ENCODE assay signal across 27 cellular contexts in genomic region chr1:45535988-45536766, GRCh38. TPM values are rescaled to one million over a fixed set of nuclear protein-coding genes. Genes with fewer than 3 reads are reported as not detected.
DNase-seq lines count a peak whose midpoint lies in the region; ATAC-seq and TF ChIP-seq lines count a peak whose summit lies in the region.
"Had no signal": no experiment of that assay in that cellular context is flagged by ENCODE, and none has a peak within 500 bp of the region (broad histone marks: within the 10 kb centered on the region; RNA-seq: fewer than 3 reads in every experiment).

No MANE protein-coding gene starts in this region.

- no peaks in the 10 kb centered on the region for H3K36me3 Mint-ChIP-seq in activated naive CD4-positive, alpha-beta T cell treated with anti-CD3 and anti-CD28 coated beads, Interleukin-2, amount 50 U/mL, for 72 hours
- H3K36me3 Mint-ChIP-seq in T-helper 17 cell (ENCODE audit: low read depth) (no peaks in the 10 kb centered on the region), progenitor cell of endocrine pancreas (ENCODE audit: insufficient read depth) (no peaks in the 10 kb centered on the region)
- H3K36me3 Mint-ChIP-seq: CD14-positive monocyte; IgD-negative memory B cell; mesothelial cell of epicardium; naive thymus-derived CD4-positive, alpha-beta T cell had no signal

- H3K4me3 Mint-ChIP-seq in T-helper 17 cell (no peak overlapping the region), progenitor cell of endocrine pancreas (ENCODE audit: low read depth) (no peak overlapping the region)
- H3K4me3 Mint-ChIP-seq: activated naive CD4-positive, alpha-beta T cell treated with anti-CD3 and anti-CD28 coated beads for 36 hours; CD14-positive monocyte; IgD-negative memory B cell; mesothelial cell of epicardium; naive thymus-derived CD4-positive, alpha-beta T cell had no signal

- no peak overlapping the region for H3K27ac Mint-ChIP-seq in activated naive CD4-positive, alpha-beta T cell treated with anti-CD3 and anti-CD28 coated beads, Interleukin-2, amount 50 U/mL, for 72 hours
- peak overlapping the region; percentile 34 for H3K27ac Mint-ChIP-seq in T-helper 17 cell
- H3K27ac Mint-ChIP-seq in progenitor cell of endocrine pancreas, result no peak overlapping the region
- H3K27ac Mint-ChIP-seq: activated naive CD4-positive, alpha-beta T cell treated with anti-CD3 and anti-CD28 coated beads for 36 hours; IgD-negative memory B cell; mesothelial cell of epicardium had no signal

- H3K27ac ChIP-seq in heart right ventricle, result no peak overlapping the region
- H3K27ac ChIP-seq: colonic mucosa, heart left ventricle, skin epidermis, suprapubic skin, vagina had no signal

- H3K36me3 ChIP-seq in heart right ventricle, result no peaks in the 10 kb centered on the region
- H3K36me3 ChIP-seq: colonic mucosa, heart left ventricle, MG63, suprapubic skin, vagina had no signal

- no peak for TF ChIP-seq CTCF in heart right ventricle (IDR thresholded peaks at IDR 0.05)
- no peak for TF ChIP-seq CTCF in progenitor cell of endocrine pancreas (IDR thresholded peaks at IDR 0.05; ENCODE audit: unreplicated experiment)

- H3K9me3 Mint-ChIP-seq in activated naive CD4-positive, alpha-beta T cell treated with anti-CD3 and anti-CD28 coated beads, Interleukin-2, amount 50 U/mL, for 72 hours, result no peaks in the 10 kb centered on the region
- H3K9me3 Mint-ChIP-seq in progenitor cell of endocrine pancreas (ENCODE audit: low read depth), result no peaks in the 10 kb centered on the region
- H3K9me3 Mint-ChIP-seq: activated naive CD4-positive, alpha-beta T cell treated with anti-CD3 and anti-CD28 coated beads for 36 hours; CD14-positive monocyte; IgD-negative memory B cell; mesothelial cell of epicardium; naive thymus-derived CD4-positive, alpha-beta T cell had no signal

- H3K27me3 Mint-ChIP-seq in T-helper 17 cell (no peaks in the 10 kb centered on the region), progenitor cell of endocrine pancreas (peaks cover 5% of the 10 kb centered on the region)
- H3K27me3 Mint-ChIP-seq: IgD-negative memory B cell had no signal

- WGBS in heart right ventricle, 2 donors, result 71 to 73% methylated on average over 6 of the region's 6 CpGs

- no peaks in the 10 kb centered on the region for H3K27me3 ChIP-seq in heart right ventricle
- H3K27me3 ChIP-seq: colonic mucosa, heart left ventricle, MG63, suprapubic skin, vagina had no signal

- H3K4me1 ChIP-seq in heart right ventricle, result peaks cover 0 to 9% (median 0%) of the 10 kb centered on the region in 9 donors
- H3K4me1 ChIP-seq: colonic mucosa, suprapubic skin, vagina had no signal

- DNase-seq in activated naive CD4-positive, alpha-beta T cell treated with anti-CD3 and anti-CD28 coated beads, Interleukin-2, amount 50 U/mL, for 72 hours (ENCODE audit: low spot score in 2 of 2), result no peak
- DNase-seq in activated naive CD4-positive, alpha-beta T cell treated with Interleukin-2 at 50 U/mL for 16 hours, result no peak
- DNase-seq in T-helper 17 cell, result no peak
- no peak for DNase-seq in left lobe of liver (ENCODE audit: low spot score)
- DNase-seq in heart right ventricle, result no peak
- DNase-seq in progenitor cell of endocrine pancreas (ENCODE audit: low spot score, unreplicated experiment), result no peak
- DNase-seq: activated naive CD4-positive, alpha-beta T cell treated with anti-CD3 and anti-CD28 coated beads for 36 hours; anterior cingulate cortex; colonic mucosa; effector memory CD4-positive, alpha-beta T cell; EL; erythroblast; heart left ventricle; left colon; MG63; naive thymus-derived CD4-positive, alpha-beta T cell; NCI-H1436; NCI-H2171; NCI-H524 treated with DMSO at 0.1 percent for 48 hours; stimulated activated CD4-positive, alpha-beta T cell treated with anti-CD3 and anti-CD28 coated beads, Interleukin-1b, Interleukin-23, amount 100 ng/mL, for 48 hours had no signal

- intact Hi-C loops in heart right ventricle (cut with DNase I), result no loop called here

- H3K4me3 ChIP-seq in heart right ventricle, result no peak overlapping the region
- H3K4me3 ChIP-seq: colonic mucosa, heart left ventricle, MG63, skin epidermis, suprapubic skin, vagina had no signal

- ATAC-seq in activated naive CD4-positive, alpha-beta T cell treated with anti-CD3 and anti-CD28 coated beads, Interleukin-2, amount 50 U/mL, for 72 hours, result peak; percentile 97 to 98
- ATAC-seq in T-helper 17 cell (no peak), left lobe of liver (peak; percentile 85), HG03442 (IDR thresholded peaks at IDR 0.05; ENCODE audit: unreplicated experiment) (no peak), heart right ventricle (no peak)
- ATAC-seq: heart left ventricle; left colon; naive thymus-derived CD4-positive, alpha-beta T cell had no signal

- H3K4me1 Mint-ChIP-seq in T-helper 17 cell (peaks cover 13% of the 10 kb centered on the region), progenitor cell of endocrine pancreas (ENCODE audit: low read depth) (peaks cover 7% of the 10 kb centered on the region)

- H3K9me3 ChIP-seq in T-helper 17 cell (ENCODE audit: control insufficient read depth, low read length, poor library complexity, severe bottlenecking), result no peaks in the 10 kb centered on the region
- H3K9me3 ChIP-seq in heart right ventricle, result no peaks in the 10 kb centered on the region
- H3K9me3 ChIP-seq: colonic mucosa, heart left ventricle, MG63, suprapubic skin, vagina had no signal

RNA-seq across cellular contexts. Expression of gene AKR1A1, which starts 14.4 kb away (rescaled TPM):
- 100 to 1,000 TPM; 153 to 177 TPM for total RNA-seq in activated naive CD4-positive, alpha-beta T cell treated with anti-CD3 and anti-CD28 coated beads, Interleukin-2, amount 50 U/mL, for 72 hours
- total RNA-seq in T-helper 17 cell (10 to 100 TPM; 44.0 to 57.0 TPM), left lobe of liver (310 TPM), heart right ventricle (10 to 100 TPM; 38.0 to 88.2 (median 44.3) TPM), progenitor cell of endocrine pancreas (213 and 214 TPM in 2 replicates)
- polyA plus RNA-seq in heart right ventricle, result 10 to 100 TPM; 67.4 to 91.8 TPM

RNA-seq across cellular contexts. Expression of gene PRDX1, which starts 14.5 kb away (rescaled TPM):
- total RNA-seq in activated naive CD4-positive, alpha-beta T cell treated with anti-CD3 and anti-CD28 coated beads, Interleukin-2, amount 50 U/mL, for 72 hours, result 100 to 1,000 TPM; 577 to 596 TPM
- total RNA-seq in T-helper 17 cell (10 to 100 TPM; 55.0 to 69.2 TPM), left lobe of liver (320 TPM), heart right ventricle (100 to 1,000 TPM; 212 to 421 (median 289) TPM), progenitor cell of endocrine pancreas (308 and 331 TPM in 2 replicates)
- 100 to 1,000 TPM; 377 to 610 TPM for polyA plus RNA-seq in heart right ventricle

RNA-seq across cellular contexts. Expression of gene MMACHC, which starts 36.1 kb away (rescaled TPM):
- 1 to 10 TPM; 2.0 to 6.4 TPM for total RNA-seq in activated naive CD4-positive, alpha-beta T cell treated with anti-CD3 and anti-CD28 coated beads, Interleukin-2, amount 50 U/mL, for 72 hours
- total RNA-seq in T-helper 17 cell (1 to 10 TPM in 1 of 2 donors, under 1 TPM in 1; 0.68 to 2.2 TPM), left lobe of liver (32.3 TPM), heart right ventricle (10 to 100 TPM in 9 of 10 donors, 1 to 10 TPM in 1; 7.8 to 24.6 (median 18.9) TPM), progenitor cell of endocrine pancreas (10.0 and 11.3 TPM in 2 replicates)
- polyA plus RNA-seq in heart right ventricle, result 10 to 100 TPM in 1 of 2 donors, 1 to 10 TPM in 1; 3.6 to 12.7 TPM

RNA-seq across cellular contexts. Expression of gene CCDC163, which starts 36.3 kb away (rescaled TPM):
- total RNA-seq in activated naive CD4-positive, alpha-beta T cell treated with anti-CD3 and anti-CD28 coated beads, Interleukin-2, amount 50 U/mL, for 72 hours, result 1 to 10 TPM; 2.6 to 4.9 TPM
- total RNA-seq in T-helper 17 cell (under 1 TPM; 0.63 to 0.99 TPM), left lobe of liver (2.1 TPM), heart right ventricle (1 to 10 TPM in 3 of 10 donors, under 1 TPM in 6, not detected in 1; 0.31 to 3.1 (median 0.59) TPM), progenitor cell of endocrine pancreas (2.6 and 2.8 TPM in 2 replicates)
- polyA plus RNA-seq in heart right ventricle, result 1 to 10 TPM in 1 of 2 donors, under 1 TPM in 1; 0.37 to 1.9 TPM
- total RNA-seq: vagina had no signal

RNA-seq across cellular contexts. Expression of gene TESK2, which starts 45.2 kb away (rescaled TPM):
- total RNA-seq in activated naive CD4-positive, alpha-beta T cell treated with anti-CD3 and anti-CD28 coated beads, Interleukin-2, amount 50 U/mL, for 72 hours, result 10 to 100 TPM in 1 of 2 donors, 1 to 10 TPM in 1; 4.5 to 12.9 TPM
- total RNA-seq in T-helper 17 cell (1 to 10 TPM; 4.9 to 6.5 TPM), left lobe of liver (7.0 TPM), heart right ventricle (1 to 10 TPM in 8 of 10 donors, under 1 TPM in 2; 0.77 to 2.6 (median 1.3) TPM), progenitor cell of endocrine pancreas (9.4 and 9.5 TPM in 2 replicates)
- 1 to 10 TPM in 1 of 2 donors, under 1 TPM in 1; 0.95 to 1.2 TPM for polyA plus RNA-seq in heart right ventricle

Comparison
In these comparisons a context has a peak if more than half of its experiments do, and no peak if none do; other contexts are left out.
1. ATAC-seq: peak in activated naive CD4-positive, alpha-beta T cell treated with anti-CD3 and anti-CD28 coated beads, Interleukin-2, amount 50 U/mL, for 72 hours (2 of 2) and left lobe of liver (single experiment); none in T-helper 17 cell (single experiment), HG03442 (single experiment) and heart right ventricle (0 of 8).